ENCODE assay signal across 8 cellular contexts in genomic region chr17:29180051-29180787, GRCh38. TPM values are rescaled to one million over a fixed set of nuclear protein-coding genes. Genes with fewer than 3 reads are reported as not detected.
DNase-seq lines count a peak whose midpoint lies in the region; ATAC-seq and TF ChIP-seq lines count a peak whose summit lies in the region.

MYO18A (minus strand) TSS chr17:29180398; CDS start chr17:29166940, 13,458 bp downstream.

- DNase-seq in AG09319 (ENCODE audit: extremely low read depth, low read depth) = peak; percentile 39
- DNase-seq in NCI-H748 treated with DMSO at 0.1 percent for 48 hours (lab: John Stamatoyannopoulos, UW) = peak; percentile 61
- DNase-seq in activated CD8-positive, alpha-beta memory T cell treated with anti-CD3 and anti-CD28 coated beads for 1 hour (ENCODE audit: extremely low read depth in 1 of 2, low read depth in 1 of 2) = peak; percentile 44 to 71
- peak; percentile 70 for DNase-seq in effector CD4-positive, alpha-beta T cell
- peak; percentile 79 to 86 for DNase-seq in lung microvascular endothelial cell (ENCODE audit: low read depth in 2 of 2)
- DNase-seq in stimulated activated CD4-positive, alpha-beta T cell treated with anti-CD3 and anti-CD28 coated beads, TNF-alpha, amount 100 ng/mL, for 48 hours (ENCODE audit: low read depth in 3 of 3) = peak; percentile 56 to 87 (median 58)

- peak; percentile 59 for TF ChIP-seq CTCF in AG09319 (IDR thresholded peaks at IDR 0.05; ENCODE audit: low read depth, low read length)

- ATAC-seq in GM19023 (IDR thresholded peaks at IDR 0.05; ENCODE audit: unreplicated experiment) (peak; percentile 86), HG03432 (IDR thresholded peaks at IDR 0.05; ENCODE audit: unreplicated experiment) (peak; percentile 82)

RNA-seq across cellular contexts. Expression of gene MYO18A, which starts in this region (rescaled TPM):
- 22.4 and 26.2 TPM in 2 replicates for total RNA-seq in lung microvascular endothelial cell

Comparison
In these comparisons a context has a peak if more than half of its experiments do, and no peak if none do; other contexts are left out.
1. Peak in every context shown above with its lines: DNase-seq and ATAC-seq.